In genomic region chr6:148289153-148289552, GRCh38 we compare ENCODE assay signal across 11 cellular contexts.
"Had no signal": no experiment of that assay in that cellular context is flagged by ENCODE, and none has a peak within 500 bp of the region (broad histone marks: within the 10 kb centered on the region; RNA-seq: fewer than 3 reads in every experiment).

No MANE protein-coding gene starts in this region.

- H3K36me3 ChIP-seq: breast epithelium, lower lobe of right lung, neutrophil, thoracic aorta had no signal

- H3K4me1 Mint-ChIP-seq: naive B cell; stimulated activated naive CD8-positive, alpha-beta T cell treated with anti-CD3 and anti-CD28 coated beads, Interleukin-15, amount 100 ng/mL, for 72 hours had no signal

- H3K9me3 ChIP-seq: breast epithelium, lower lobe of right lung, neutrophil, thoracic aorta had no signal

- DNase-seq: activated naive CD4-positive, alpha-beta T cell treated with Interleukin-2 at 50 U/mL for 16 hours; aorta; foreskin keratinocyte; lower lobe of right lung; naive B cell; posterior cingulate gyrus; stimulated activated CD4-positive, alpha-beta T cell treated with anti-CD3 and anti-CD28 coated beads, Interleukin-1b, Interleukin-23, amount 100 ng/mL, for 48 hours; stimulated activated naive CD8-positive, alpha-beta T cell treated with anti-CD3 and anti-CD28 coated beads, Interleukin-15, amount 100 ng/mL, for 72 hours had no signal

- H3K27ac Mint-ChIP-seq: stimulated activated naive CD8-positive, alpha-beta T cell treated with anti-CD3 and anti-CD28 coated beads, Interleukin-15, amount 100 ng/mL, for 72 hours had no signal

- H3K36me3 Mint-ChIP-seq: naive B cell had no signal

- H3K9me3 Mint-ChIP-seq: stimulated activated naive CD8-positive, alpha-beta T cell treated with anti-CD3 and anti-CD28 coated beads, Interleukin-15, amount 100 ng/mL, for 72 hours had no signal

- H3K27ac ChIP-seq: breast epithelium, foreskin keratinocyte, lower lobe of right lung, neutrophil, thoracic aorta had no signal

- H3K4me3 ChIP-seq: lower lobe of right lung, thoracic aorta had no signal

- H3K4me3 Mint-ChIP-seq: naive B cell; stimulated activated naive CD8-positive, alpha-beta T cell treated with anti-CD3 and anti-CD28 coated beads, Interleukin-15, amount 100 ng/mL, for 72 hours had no signal

- H3K27me3 ChIP-seq: breast epithelium, foreskin keratinocyte, neutrophil had no signal

- H3K4me1 ChIP-seq: breast epithelium, foreskin keratinocyte, lower lobe of right lung had no signal
